19 cellular contexts compared by ENCODE assay signal in the genomic region with DNA sequence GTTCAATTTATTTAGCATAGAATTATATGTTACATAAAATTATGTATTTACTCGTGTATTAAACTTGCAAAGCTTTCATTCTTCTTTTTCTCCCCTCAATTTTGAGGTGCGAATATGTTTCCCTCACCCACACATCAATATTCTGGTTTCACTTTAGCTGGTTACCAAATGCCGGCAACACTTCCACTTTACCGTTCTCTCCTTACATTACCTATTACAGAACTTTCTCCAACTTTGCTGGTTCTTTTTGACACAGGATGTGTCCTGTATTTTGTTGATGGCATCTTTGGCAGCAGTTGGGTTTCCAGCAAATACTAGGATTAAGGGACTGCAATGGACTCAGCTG.
DNase-seq lines count a peak whose midpoint lies in the region; ATAC-seq and TF ChIP-seq lines count a peak whose summit lies in the region.
"Had no signal": no experiment of that assay in that cellular context is flagged by ENCODE, and none has a peak within 500 bp of the region (broad histone marks: within the 10 kb centered on the region; RNA-seq: fewer than 3 reads in every experiment).

No MANE protein-coding gene starts in this region.

- H3K4me1 Mint-ChIP-seq in CD14-positive monocyte = peaks cover 41% of the 10 kb centered on the region
- H3K4me1 Mint-ChIP-seq in CD8-positive, alpha-beta memory T cell = peaks cover 61 to 80% (median 75%) of the 10 kb centered on the region in 3 donors
- peaks cover 64% of the 10 kb centered on the region for H3K4me1 Mint-ChIP-seq in activated CD4-positive, alpha-beta memory T cell treated with anti-CD3 and anti-CD28 coated beads for 36 hours (ENCODE audit: low read depth)
- peaks cover 6 to 53% (median 14%) of the 10 kb centered on the region in 7 donors for H3K4me1 Mint-ChIP-seq in naive thymus-derived CD4-positive, alpha-beta T cell

- peaks cover 21 to 29% of the 10 kb centered on the region in 2 donors for H3K36me3 Mint-ChIP-seq in CD14-positive monocyte
- peaks cover 18 to 71% (median 22%) of the 10 kb centered on the region in 3 donors for H3K36me3 Mint-ChIP-seq in CD8-positive, alpha-beta memory T cell
- H3K36me3 Mint-ChIP-seq in activated CD4-positive, alpha-beta memory T cell treated with anti-CD3 and anti-CD28 coated beads for 36 hours = peaks cover 59% of the 10 kb centered on the region
- H3K36me3 Mint-ChIP-seq in naive thymus-derived CD4-positive, alpha-beta T cell = peaks cover 0 to 41% (median 0%) of the 10 kb centered on the region in 5 donors

- POLR2A ChIA-PET in CD8-positive, alpha-beta memory T cell (lab: Charles Lee) = interaction anchor here (1.3 kb wide), 1 partner anchor 15 kb away, joined by 3 read pairs; no protein-coding TSS in a partner anchor
- POLR2A ChIA-PET in activated CD4-positive, alpha-beta memory T cell treated with anti-CD3 and anti-CD28 coated beads for 36 hours (lab: Charles Lee) = interaction anchor here (1.0 to 1.3 kb wide), 3 partner anchors 9 to 29 kb away, joined by 3 to 5 read pairs (median 3); no protein-coding TSS in a partner anchor
- POLR2A ChIA-PET in naive thymus-derived CD4-positive, alpha-beta T cell (lab: Charles Lee) = no interaction called here

- peaks cover 15 to 32% (median 20%) of the 10 kb centered on the region in 3 donors for H3K27me3 Mint-ChIP-seq in CD14-positive monocyte (ENCODE audit: low read depth in 3 of 3)
- peaks cover 0 to 9% of the 10 kb centered on the region in 2 donors for H3K27me3 Mint-ChIP-seq in CD8-positive, alpha-beta memory T cell
- H3K27me3 Mint-ChIP-seq in activated CD4-positive, alpha-beta memory T cell treated with anti-CD3 and anti-CD28 coated beads for 36 hours = peaks cover 8% of the 10 kb centered on the region
- peaks cover 29 to 58% (median 38%) of the 10 kb centered on the region in 5 donors for H3K27me3 Mint-ChIP-seq in naive thymus-derived CD4-positive, alpha-beta T cell

- DNase-seq in CD14-positive monocyte (ENCODE audit: low spot score) (no peak), left colon (no peak), iPS-NIHi7 (ENCODE audit: extremely low spot score) (no peak)
- DNase-seq in CD8-positive, alpha-beta memory T cell = peak in 1 of 5 donors; percentile 24
- no peak for DNase-seq in activated CD4-positive, alpha-beta memory T cell treated with anti-CD3 and anti-CD28 coated beads for 36 hours
- no peak for DNase-seq in naive thymus-derived CD4-positive, alpha-beta T cell
- DNase-seq: activated naive CD4-positive, alpha-beta T cell treated with anti-CD3 and anti-CD28 coated beads, Interleukin-2, amount 50 U/mL, for 16 hours; cortex of kidney; DMS53; H9; Karpas-422; left ventricle myocardium superior; NCI-H1417; NCI-H748 treated with DMSO at 0.1 percent for 48 hours; sigmoid colon; stimulated activated CD4-positive, alpha-beta T cell treated with anti-CD3 and anti-CD28 coated beads, Interleukin-2, amount 100 ng/mL, for 24 hours; SW 1271 had no signal

- H3K27ac ChIP-seq in CD8-positive, alpha-beta memory T cell (ENCODE audit: low read depth, low read length) = peak overlapping the region; percentile 35
- no peak overlapping the region for H3K27ac ChIP-seq in naive thymus-derived CD4-positive, alpha-beta T cell (ENCODE audit: low read depth, low read length)
- H3K27ac ChIP-seq: parathyroid adenoma, sigmoid colon had no signal

- peak overlapping the region; percentile 32 to 62 for H3K4me3 Mint-ChIP-seq in CD14-positive monocyte
- H3K4me3 Mint-ChIP-seq in CD8-positive, alpha-beta memory T cell = peak overlapping the region; percentile 99 to 100 (median 99)
- H3K4me3 Mint-ChIP-seq in activated CD4-positive, alpha-beta memory T cell treated with anti-CD3 and anti-CD28 coated beads for 36 hours = peak overlapping the region; percentile 92
- H3K4me3 Mint-ChIP-seq in naive thymus-derived CD4-positive, alpha-beta T cell = peak overlapping the region in 3 of 10 donors; percentile 1 to 66 (median 52)
- H3K4me3 Mint-ChIP-seq: H9 had no signal

- no peak for ATAC-seq in naive thymus-derived CD4-positive, alpha-beta T cell
- ATAC-seq in left colon = no peak
- ATAC-seq in HG02938 (IDR thresholded peaks at IDR 0.05; ENCODE audit: unreplicated experiment) = no peak
- ATAC-seq: left ventricle myocardium superior had no signal

- no peak for TF ChIP-seq CTCF in CD14-positive monocyte (IDR thresholded peaks at IDR 0.05)

- intact Hi-C loops in CD14-positive monocyte (cut with micrococcal nuclease) = no loop called here
- intact Hi-C loops in activated CD4-positive, alpha-beta memory T cell treated with anti-CD3 and anti-CD28 coated beads for 36 hours (cut with micrococcal nuclease) = no loop called here
- intact Hi-C loops in naive thymus-derived CD4-positive, alpha-beta T cell (cut with micrococcal nuclease) = loop anchor here in 1 of 2 donors (2.0 kb wide), 1 partner anchor 40 kb away; no protein-coding TSS in a partner anchor
- intact Hi-C loops in left colon (cut with DNase I, micrococcal nuclease) = no loop called here

- CTCF ChIA-PET in CD8-positive, alpha-beta memory T cell (lab: Charles Lee) = interaction anchor here (0.9 to 2.0 kb wide), 7 partner anchors 14 to 366 kb away, joined by 3 to 7 read pairs (median 4); no protein-coding TSS in a partner anchor
- CTCF ChIA-PET in activated CD4-positive, alpha-beta memory T cell treated with anti-CD3 and anti-CD28 coated beads for 36 hours (lab: Charles Lee) = interaction anchor here (1.0 to 2.6 kb wide), 8 partner anchors 14 to 112 kb away, joined by 3 to 15 read pairs (median 4); no protein-coding TSS in a partner anchor
- CTCF ChIA-PET in naive thymus-derived CD4-positive, alpha-beta T cell (lab: Charles Lee) = no interaction called here

- H3K27ac Mint-ChIP-seq in CD14-positive monocyte = peak overlapping the region in 6 of 7 donors; percentile 5 to 78 (median 36)
- H3K27ac Mint-ChIP-seq in CD8-positive, alpha-beta memory T cell = peak overlapping the region; percentile 31 to 97 (median 90)
- H3K27ac Mint-ChIP-seq in activated CD4-positive, alpha-beta memory T cell treated with anti-CD3 and anti-CD28 coated beads for 36 hours = peak overlapping the region; percentile 38
- peak overlapping the region in 1 of 9 donors; percentile 43 for H3K27ac Mint-ChIP-seq in naive thymus-derived CD4-positive, alpha-beta T cell
- H3K27ac Mint-ChIP-seq: H9 had no signal

- peaks cover 22% of the 10 kb centered on the region for H3K4me1 ChIP-seq in CD8-positive, alpha-beta memory T cell (ENCODE audit: insufficient read depth, low read length)
- H3K4me1 ChIP-seq in naive thymus-derived CD4-positive, alpha-beta T cell (ENCODE audit: control insufficient read depth in 2 of 2, insufficient read depth in 2 of 2, low read length in 2 of 2) = peaks cover 0 to 37% of the 10 kb centered on the region in 2 donors
- H3K4me1 ChIP-seq: parathyroid adenoma had no signal

- H3K36me3 ChIP-seq in CD8-positive, alpha-beta memory T cell (ENCODE audit: insufficient read depth, low read length) = no peaks in the 10 kb centered on the region
- no peaks in the 10 kb centered on the region for H3K36me3 ChIP-seq in naive thymus-derived CD4-positive, alpha-beta T cell (ENCODE audit: control insufficient read depth in 2 of 3, insufficient read depth in 3 of 3, low read length in 3 of 3)
- H3K36me3 ChIP-seq: sigmoid colon had no signal

- H3K27me3 ChIP-seq in CD8-positive, alpha-beta memory T cell (ENCODE audit: insufficient read depth, low read length, poor library complexity, severe bottlenecking) = no peaks in the 10 kb centered on the region
- H3K27me3 ChIP-seq in naive thymus-derived CD4-positive, alpha-beta T cell (ENCODE audit: control insufficient read depth in 2 of 2, insufficient read depth in 2 of 2, low read length in 2 of 2) = peaks cover 0 to 5% of the 10 kb centered on the region in 2 donors

- peaks cover 0 to 7% (median 5%) of the 10 kb centered on the region in 7 donors for H3K9me3 Mint-ChIP-seq in CD14-positive monocyte
- no peaks in the 10 kb centered on the region for H3K9me3 Mint-ChIP-seq in CD8-positive, alpha-beta memory T cell
- H3K9me3 Mint-ChIP-seq in activated CD4-positive, alpha-beta memory T cell treated with anti-CD3 and anti-CD28 coated beads for 36 hours = no peaks in the 10 kb centered on the region
- no peaks in the 10 kb centered on the region for H3K9me3 Mint-ChIP-seq in naive thymus-derived CD4-positive, alpha-beta T cell
- H3K9me3 Mint-ChIP-seq: H9 had no signal

- no peaks in the 10 kb centered on the region for H3K9me3 ChIP-seq in CD8-positive, alpha-beta memory T cell (ENCODE audit: low read length)
- no peaks in the 10 kb centered on the region for H3K9me3 ChIP-seq in naive thymus-derived CD4-positive, alpha-beta T cell (ENCODE audit: control insufficient read depth in 2 of 3, low read length in 3 of 3)
- H3K9me3 ChIP-seq: sigmoid colon had no signal

- peak overlapping the region; percentile 29 for H3K4me3 ChIP-seq in CD8-positive, alpha-beta memory T cell (ENCODE audit: low read length)
- peak overlapping the region; percentile 1 for H3K4me3 ChIP-seq in naive thymus-derived CD4-positive, alpha-beta T cell (ENCODE audit: low read length)
- H3K4me3 ChIP-seq: sigmoid colon had no signal
